ENCODE assay signal across 33 cellular contexts in the genomic region with DNA sequence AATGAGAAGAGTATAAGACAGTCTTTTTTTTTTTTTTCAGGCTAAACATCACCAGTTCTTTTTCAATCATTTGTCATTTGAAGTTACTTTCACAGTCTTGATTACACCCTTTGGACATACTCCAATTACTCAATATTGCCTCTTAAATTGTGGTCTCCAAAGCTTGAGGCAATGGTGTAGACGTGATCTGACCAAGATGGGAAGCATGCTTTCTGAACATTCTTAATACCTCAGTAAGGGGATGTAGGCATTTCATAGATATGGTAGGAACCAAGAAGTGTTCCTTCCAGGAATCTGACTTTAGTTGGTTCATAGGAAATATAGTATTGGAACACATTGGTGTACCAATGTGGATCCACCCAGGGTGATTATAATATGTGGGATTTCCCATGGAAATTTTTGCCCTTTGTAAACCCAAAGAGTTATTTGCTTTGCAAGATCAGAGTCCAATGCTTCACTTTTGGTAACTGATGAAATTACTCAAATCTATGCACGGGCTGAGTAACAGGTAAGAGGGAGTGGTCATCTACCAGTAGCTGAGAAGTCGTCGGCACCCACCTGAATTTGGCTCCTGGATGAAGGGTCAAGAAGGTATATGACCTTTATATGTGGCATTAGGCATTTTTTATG.
A peak's percentile ranks its signal among the peaks of the same experiment; 100 is the strongest.
DNase-seq lines count a peak whose midpoint lies in the region; ATAC-seq and TF ChIP-seq lines count a peak whose summit lies in the region.
"Had no signal": no experiment of that assay in that cellular context is flagged by ENCODE, and none has a peak within 500 bp of the region (broad histone marks: within the 10 kb centered on the region; RNA-seq: fewer than 3 reads in every experiment).

No MANE protein-coding gene starts in this region.

- H3K9ac ChIP-seq in mammary epithelial cell (ENCODE audit: insufficient read depth, low read length) = no peak overlapping the region
- H3K9ac ChIP-seq: SK-N-SH had no signal

- H3K9me3 Mint-ChIP-seq in HFFc6 = no peaks in the 10 kb centered on the region
- H3K9me3 Mint-ChIP-seq: activated naive CD8-positive, alpha-beta T cell treated with anti-CD3 and anti-CD28 coated beads, Interleukin-2, amount 10 ng/mL, durations not matched to agents 7 days and 5 days; central memory CD8-positive, alpha-beta T cell; dendritic cell treated with granulocyte-macrophage colony-stimulating factor and Interleukin-4, amounts not matched to agents 40 ng/mL and 50 ng/mL, for 4 days; mesothelial cell of epicardium; natural killer cell; stimulated activated naive CD8-positive, alpha-beta T cell treated with anti-CD3 and anti-CD28 coated beads, Interleukin-15, amount 100 ng/mL, for 72 hours had no signal

- 48% methylated on average over 4 of the region's 4 CpGs for WGBS in mammary epithelial cell (ENCODE audit: low coverage, missing lambda C conversion rate)

- H3K4me2 ChIP-seq in mammary epithelial cell (ENCODE audit: insufficient read depth, low read depth, low read length) = peak overlapping the region; percentile 13
- H3K4me2 ChIP-seq: SK-N-SH had no signal

- no peak overlapping the region for H3K27ac Mint-ChIP-seq in HFFc6
- H3K27ac Mint-ChIP-seq: activated CD8-positive, alpha-beta T cell treated with anti-CD3 and anti-CD28 coated beads, Interleukin-2, amount 10 ng/mL, durations not matched to agents 7 days and 5 days; activated naive CD8-positive, alpha-beta T cell treated with anti-CD3 and anti-CD28 coated beads, Interleukin-2, amount 10 ng/mL, durations not matched to agents 7 days and 5 days; dendritic cell treated with granulocyte-macrophage colony-stimulating factor and Interleukin-4, amounts not matched to agents 40 ng/mL and 50 ng/mL, for 4 days; mesothelial cell of epicardium; natural killer cell; stimulated activated naive CD8-positive, alpha-beta T cell treated with anti-CD3 and anti-CD28 coated beads, Interleukin-15, amount 100 ng/mL, for 72 hours; T-helper 17 cell had no signal

- no peaks in the 10 kb centered on the region for H3K27me3 ChIP-seq in mammary epithelial cell (ENCODE audit: insufficient read depth, low read length)
- H3K27me3 ChIP-seq in right atrium auricular region = no peaks in the 10 kb centered on the region
- H3K27me3 ChIP-seq: esophagus squamous epithelium, gastrocnemius medialis, thyroid gland, vagina had no signal

- H3K4me1 ChIP-seq in mammary epithelial cell (ENCODE audit: insufficient read depth, low read length) (peaks cover 82% of the 10 kb centered on the region), mucosa of descending colon (ENCODE audit: low read depth) (no peaks in the 10 kb centered on the region), right atrium auricular region (no peaks in the 10 kb centered on the region)
- H3K4me1 ChIP-seq: vagina had no signal

- peaks cover 6% of the 10 kb centered on the region for H3K4me1 Mint-ChIP-seq in HFFc6 (ENCODE audit: low read depth)
- H3K4me1 Mint-ChIP-seq: activated naive CD8-positive, alpha-beta T cell treated with anti-CD3 and anti-CD28 coated beads, Interleukin-2, amount 10 ng/mL, durations not matched to agents 7 days and 5 days; central memory CD8-positive, alpha-beta T cell; natural killer cell; stimulated activated naive CD8-positive, alpha-beta T cell treated with anti-CD3 and anti-CD28 coated beads, Interleukin-15, amount 100 ng/mL, for 72 hours had no signal

- ATAC-seq in GM19455 (IDR thresholded peaks at IDR 0.05; ENCODE audit: unreplicated experiment) = peak; percentile 6
- ATAC-seq in HG02870 (IDR thresholded peaks at IDR 0.05; ENCODE audit: unreplicated experiment) = peak; percentile 3
- ATAC-seq in mucosa of descending colon = peak; percentile 48
- ATAC-seq in HG02763 (IDR thresholded peaks at IDR 0.05; ENCODE audit: unreplicated experiment) = no peak
- ATAC-seq in HG03108 (IDR thresholded peaks at IDR 0.05; ENCODE audit: unreplicated experiment) = no peak
- ATAC-seq: activated CD8-positive, alpha-beta T cell treated with anti-CD3 and anti-CD28 coated beads, Interleukin-2, amount 10 ng/mL, durations not matched to agents 7 days and 5 days; gastrocnemius medialis; left ventricle myocardium superior; natural killer cell; T-helper 17 cell had no signal

- H3K4me3 Mint-ChIP-seq in HFFc6 = no peak overlapping the region
- H3K4me3 Mint-ChIP-seq: activated CD8-positive, alpha-beta T cell treated with anti-CD3 and anti-CD28 coated beads, Interleukin-2, amount 10 ng/mL, durations not matched to agents 7 days and 5 days; activated naive CD8-positive, alpha-beta T cell treated with anti-CD3 and anti-CD28 coated beads, Interleukin-2, amount 10 ng/mL, durations not matched to agents 7 days and 5 days; central memory CD8-positive, alpha-beta T cell; dendritic cell treated with granulocyte-macrophage colony-stimulating factor and Interleukin-4, amounts not matched to agents 40 ng/mL and 50 ng/mL, for 4 days; mesothelial cell of epicardium; natural killer cell; stimulated activated naive CD8-positive, alpha-beta T cell treated with anti-CD3 and anti-CD28 coated beads, Interleukin-15, amount 100 ng/mL, for 72 hours; T-helper 17 cell had no signal

- dilution Hi-C loops in mammary epithelial cell (cut with HindIII; ENCODE audit: low sequenced_read_pairs) = no loop called here

- CTCF ChIA-PET in mammary epithelial cell (lab: Charles Lee; ENCODE audit: low non-redundant PET) = interaction anchor here (0.6 to 0.7 kb wide), 2 partner anchors 160 to 247 kb away, joined by 3 to 8 read pairs; no protein-coding TSS in a partner anchor

- H3K36me3 Mint-ChIP-seq in HFFc6 (ENCODE audit: low read depth) = no peaks in the 10 kb centered on the region
- H3K36me3 Mint-ChIP-seq: activated naive CD8-positive, alpha-beta T cell treated with anti-CD3 and anti-CD28 coated beads, Interleukin-2, amount 10 ng/mL, durations not matched to agents 7 days and 5 days; mesothelial cell of epicardium; natural killer cell had no signal

- DNase-seq in mammary epithelial cell (peak; percentile 65), mucosa of descending colon (no peak), right atrium auricular region (ENCODE audit: low spot score) (no peak), HFFc6 (no peak)
- DNase-seq: activated CD4-positive, alpha-beta T cell treated with anti-CD3 and anti-CD28 coated beads for 1 hour; activated CD8-positive, alpha-beta T cell treated with anti-CD3 and anti-CD28 coated beads, Interleukin-2, amount 10 ng/mL, durations not matched to agents 7 days and 5 days; activated effector memory CD4-positive, alpha-beta T cell treated with Interleukin-2 at 50 U/mL for 16 hours; activated naive CD8-positive, alpha-beta T cell treated with anti-CD3 and anti-CD28 coated beads, Interleukin-2, amount 10 ng/mL, durations not matched to agents 7 days and 5 days; DMS79; esophagus squamous epithelium; gastrocnemius medialis; H7; hippocampal formation; left ventricle myocardium superior; natural killer cell; NCI-H1436 treated with DMSO at 0.1 percent for 48 hours; NCI-H446 treated with DMSO at 0.1 percent for 48 hours; NCI-H82; occipital lobe; SK-N-SH; stimulated activated naive CD8-positive, alpha-beta T cell treated with anti-CD3 and anti-CD28 coated beads, Interleukin-15, amount 100 ng/mL, for 72 hours; T-helper 17 cell; thyroid gland had no signal

- peak overlapping the region; percentile 65 for H2AFZ ChIP-seq in mammary epithelial cell (ENCODE audit: low read depth, low read length)

- H3K4me3 ChIP-seq in mammary epithelial cell (replicated peaks in 1 of 3; ENCODE audit: insufficient read depth in 1 of 3, low read depth in 2 of 3, low read length in 3 of 3) (no peak overlapping the region), mucosa of descending colon (no peak overlapping the region), right atrium auricular region (no peak overlapping the region)
- H3K4me3 ChIP-seq: esophagus squamous epithelium, gastrocnemius medialis, skin epidermis, thyroid gland, vagina had no signal

- intact Hi-C loops in mammary epithelial cell (cut with micrococcal nuclease) (no loop called here), mucosa of descending colon (cut with DNase I, micrococcal nuclease) (no loop called here)

- H4K20me1 ChIP-seq in mammary epithelial cell (ENCODE audit: insufficient read depth, low read length) = no peaks in the 10 kb centered on the region

- no peaks in the 10 kb centered on the region for H3K79me2 ChIP-seq in mammary epithelial cell (ENCODE audit: insufficient read depth, low read length)

- H3K27ac ChIP-seq in mammary epithelial cell (ENCODE audit: insufficient read depth, low read depth, low read length) (peak overlapping the region; percentile 37), right atrium auricular region (no peak overlapping the region)
- H3K27ac ChIP-seq: C4-2B, esophagus squamous epithelium, gastrocnemius medialis, skin epidermis, thyroid gland, vagina had no signal

- H3K27me3 Mint-ChIP-seq in HFFc6 (ENCODE audit: insufficient read depth) = peaks cover 8% of the 10 kb centered on the region

- TF ChIP-seq CTCF in mammary epithelial cell (conservative IDR thresholded peaks at IDR 0.05 in 1 of 2, IDR thresholded peaks at IDR 0.05 in 1 of 2; ENCODE audit: extremely low read depth in 1 of 2, insufficient read depth in 1 of 2, low read depth in 1 of 2, low read length in 2 of 2) = no peak
- no peak for TF ChIP-seq CTCF in mucosa of descending colon (IDR thresholded peaks at IDR 0.05)
- no peak for TF ChIP-seq CTCF in right atrium auricular region (IDR thresholded peaks at IDR 0.05)
- no peak for TF ChIP-seq CTCF in HFFc6 (IDR thresholded peaks at IDR 0.05)

- H3K36me3 ChIP-seq in mammary epithelial cell (ENCODE audit: insufficient read depth, low read length) (no peaks in the 10 kb centered on the region), mucosa of descending colon (ENCODE audit: low read depth) (no peaks in the 10 kb centered on the region), right atrium auricular region (no peaks in the 10 kb centered on the region)
- H3K36me3 ChIP-seq: esophagus squamous epithelium, gastrocnemius medialis, thyroid gland, vagina had no signal

- in situ Hi-C loops in mammary epithelial cell (cut with MboI; ENCODE audit: low sequenced_read_pairs in 2 of 2) = loop anchor here (25.0 kb wide), 1 partner anchor 229 kb away; no protein-coding TSS in a partner anchor

- H3K9me3 ChIP-seq in mammary epithelial cell (replicated peaks; ENCODE audit: insufficient read depth, low read length) (no peaks in the 10 kb centered on the region), mucosa of descending colon (no peaks in the 10 kb centered on the region), right atrium auricular region (no peaks in the 10 kb centered on the region)
- H3K9me3 ChIP-seq: esophagus squamous epithelium, gastrocnemius medialis, SK-N-SH, thyroid gland, vagina had no signal

- no TSS peak for BruUV-seq in mammary epithelial cell (replicated peaks; lab: Mats Ljungman, UMichigan)

Comparison
In these comparisons a context has a peak if more than half of its experiments do, and no peak if none do; other contexts are left out.
1. ATAC-seq: peak in GM19455 (single experiment), HG02870 (single experiment) and mucosa of descending colon (single experiment); none in HG02763 (single experiment) and HG03108 (single experiment).